Comparison of ENCODE assay signal across 9 cellular contexts in the genomic region with DNA sequence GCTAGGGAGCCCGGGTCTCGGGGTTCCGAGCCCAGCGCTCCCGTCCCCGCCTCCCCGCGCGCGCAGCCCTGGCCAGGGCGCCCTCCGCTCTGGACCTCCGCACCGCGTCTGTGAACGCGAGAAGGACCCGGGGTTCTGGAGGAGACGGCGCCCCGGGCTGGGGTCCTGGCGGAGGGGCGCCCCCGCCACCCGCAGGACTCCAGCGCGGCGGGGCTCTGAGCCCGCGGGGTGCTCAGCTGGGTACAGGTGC. TPM values are rescaled to one million over a fixed set of nuclear protein-coding genes. Genes with fewer than 3 reads are reported as not detected.
DNase-seq lines count a peak whose midpoint lies in the region; ATAC-seq, FAIRE-seq and TF ChIP-seq lines count a peak whose summit lies in the region.
"Had no signal": no experiment of that assay in that cellular context is flagged by ENCODE, and none has a peak within 500 bp of the region (broad histone marks: within the 10 kb centered on the region; RNA-seq: fewer than 3 reads in every experiment).

No MANE protein-coding gene starts in this region.

- peaks cover 44% of the 10 kb centered on the region for H3K27me3 ChIP-seq in bronchial epithelial cell (ENCODE audit: control insufficient read depth, insufficient read depth, low read length)
- peaks cover 51% of the 10 kb centered on the region for H3K27me3 ChIP-seq in mucosa of stomach (ENCODE audit: control insufficient read depth, insufficient read depth, low read length)

- DNase-seq in NCI-H748 (lab: John Stamatoyannopoulos, UW; ENCODE audit: unreplicated experiment), result peak; percentile 54
- DNase-seq in NCI-H748 treated with DMSO at 0.1 percent for 48 hours (lab: John Stamatoyannopoulos, UW), result no peak
- no peak for DNase-seq in bronchial epithelial cell (ENCODE audit: low read depth)
- no peak for DNase-seq in middle frontal gyrus (ENCODE audit: extremely low spot score, low spot score)
- DNase-seq in superior temporal gyrus (ENCODE audit: extremely low spot score), result no peak
- DNase-seq in NCI-H524 treated with DMSO at 0.1 percent for 48 hours (lab: John Stamatoyannopoulos, UW), result no peak

- no peak for FAIRE-seq in bronchial epithelial cell (lab: Jason Lieb, UNC)
- FAIRE-seq: A204.1 had no signal

- no peak for TF ChIP-seq CTCF in bronchial epithelial cell (IDR thresholded peaks at IDR 0.05; ENCODE audit: insufficient read depth, low read length, severe bottlenecking)

- no peaks in the 10 kb centered on the region for H3K9me3 ChIP-seq in mucosa of stomach (ENCODE audit: control insufficient read depth, low read length)

- H3K4me3 ChIP-seq in bronchial epithelial cell (ENCODE audit: low read depth, low read length) (peak overlapping the region; percentile 20), mucosa of stomach (ENCODE audit: low read length) (peak overlapping the region; percentile 36)

- peak overlapping the region; percentile 54 for H3K9ac ChIP-seq in mucosa of stomach (ENCODE audit: low read length)

- H3K36me3 ChIP-seq in bronchial epithelial cell (ENCODE audit: control insufficient read depth, insufficient read depth, low read length) (no peaks in the 10 kb centered on the region), mucosa of stomach (ENCODE audit: control insufficient read depth, insufficient read depth, low read length) (no peaks in the 10 kb centered on the region)

- peaks cover 32% of the 10 kb centered on the region for H3K4me1 ChIP-seq in mucosa of stomach (ENCODE audit: control insufficient read depth, insufficient read depth, low read length)

- ATAC-seq in HG03103 (IDR thresholded peaks at IDR 0.05; ENCODE audit: low read depth, unreplicated experiment), result peak; percentile 17

RNA-seq across cellular contexts. Expression of a gene that starts 0.4 kb away (rescaled TPM):
- not detected in 2 replicates for total RNA-seq in bronchial epithelial cell
